Comparison of ENCODE assay signal across 9 cellular contexts in genomic region chr11:103110406-103110805, GRCh38. TPM values are rescaled to one million over a fixed set of nuclear protein-coding genes. Genes with fewer than 3 reads are reported as not detected.
DNase-seq lines count a peak whose midpoint lies in the region; ATAC-seq and TF ChIP-seq lines count a peak whose summit lies in the region.
"Had no signal": no experiment of that assay in that cellular context is flagged by ENCODE, and none has a peak within 500 bp of the region (broad histone marks: within the 10 kb centered on the region; RNA-seq: fewer than 3 reads in every experiment).

No MANE protein-coding gene starts in this region.

- H3K4me1 ChIP-seq in PC-3 (ENCODE audit: insufficient read depth, low read length), result peaks cover 29% of the 10 kb centered on the region
- H3K4me1 ChIP-seq in esophagus squamous epithelium, result peaks cover 0 to 32% (median 0%) of the 10 kb centered on the region in 3 donors
- no peaks in the 10 kb centered on the region for H3K4me1 ChIP-seq in mucosa of descending colon (ENCODE audit: low read depth)

- DNase-seq in EL (peak; percentile 52), PC-3 (peak; percentile 60), esophagus squamous epithelium (lab: John Stamatoyannopoulos, UW) (no peak), progenitor cell of endocrine pancreas (ENCODE audit: low spot score, unreplicated experiment) (no peak), NCI-H526 treated with DMSO at 0.1 percent for 48 hours (lab: John Stamatoyannopoulos, UW) (no peak), GOT3 (lab: John Stamatoyannopoulos, UW) (no peak), mucosa of descending colon (no peak)
- DNase-seq in T-helper 2 cell treated with Interferon-gamma antibody and Interleukin-4, amounts not matched to agents 5 μg/mL and 100 μg/mL, for 36 hours (ENCODE audit: low spot score), result no peak
- DNase-seq: activated CD4-positive, alpha-beta T cell treated with anti-CD3 and anti-CD28 coated beads for 4 hours had no signal

- H3K27me3 Mint-ChIP-seq in progenitor cell of endocrine pancreas, result no peaks in the 10 kb centered on the region
- H3K27me3 Mint-ChIP-seq in T-helper 2 cell treated with Interferon-gamma antibody and Interleukin-4, amounts not matched to agents 5 μg/mL and 100 μg/mL, for 36 hours (ENCODE audit: low read depth), result peaks cover 37% of the 10 kb centered on the region

- CTCF ChIA-PET in PC-3 (lab: Charles Lee), result no interaction called here

- BruUV-seq in PC-3 (replicated peaks; lab: Mats Ljungman, UMichigan), result no TSS peak

- H3K4me3 Mint-ChIP-seq in progenitor cell of endocrine pancreas (ENCODE audit: low read depth), result peak overlapping the region; percentile 95
- H3K4me3 Mint-ChIP-seq in T-helper 2 cell treated with Interferon-gamma antibody and Interleukin-4, amounts not matched to agents 5 μg/mL and 100 μg/mL, for 36 hours, result no peak overlapping the region

- no peaks in the 10 kb centered on the region for H3F3A ChIP-seq in PC-3 (ENCODE audit: low read length, unreplicated experiment)

- peaks cover 2% of the 10 kb centered on the region for H3K9me3 Mint-ChIP-seq in progenitor cell of endocrine pancreas (ENCODE audit: low read depth)
- no peaks in the 10 kb centered on the region for H3K9me3 Mint-ChIP-seq in T-helper 2 cell treated with Interferon-gamma antibody and Interleukin-4, amounts not matched to agents 5 μg/mL and 100 μg/mL, for 36 hours

- peaks cover 34% of the 10 kb centered on the region for H3K79me2 ChIP-seq in PC-3 (ENCODE audit: low read length)

- peak overlapping the region; percentile 94 for H3K4me2 ChIP-seq in PC-3 (ENCODE audit: low read length)

- no peaks in the 10 kb centered on the region for H3K9me2 ChIP-seq in PC-3 (replicated peaks; ENCODE audit: low read length)

- ATAC-seq in PC-3 (no peak), mucosa of descending colon (no peak)

- POLR2A ChIA-PET in PC-3 (lab: Charles Lee; ENCODE audit: unreplicated experiment), result interaction anchor here (1.7 kb wide), 1 partner anchor 18 kb away, joined by 16 read pairs; the partner anchor contains the start of gene DCUN1D5

- TF ChIP-seq CTCF in PC-3 (conservative IDR thresholded peaks at IDR 0.05; ENCODE audit: low read depth, low read length), result peak; percentile 67
- TF ChIP-seq CTCF in esophagus squamous epithelium (IDR thresholded peaks at IDR 0.05), result no peak
- TF ChIP-seq CTCF in progenitor cell of endocrine pancreas (IDR thresholded peaks at IDR 0.05; ENCODE audit: unreplicated experiment), result peak; percentile 11
- TF ChIP-seq CTCF in mucosa of descending colon (IDR thresholded peaks at IDR 0.05), result no peak

- H2AFZ ChIP-seq in PC-3 (ENCODE audit: low read length), result peak overlapping the region; percentile 99

- H3K27ac ChIP-seq in PC-3 (ENCODE audit: low read length), result no peak overlapping the region
- H3K27ac ChIP-seq in esophagus squamous epithelium, result no peak overlapping the region

- no peak overlapping the region for H3K27ac Mint-ChIP-seq in progenitor cell of endocrine pancreas
- no peak overlapping the region for H3K27ac Mint-ChIP-seq in T-helper 2 cell treated with Interferon-gamma antibody and Interleukin-4, amounts not matched to agents 5 μg/mL and 100 μg/mL, for 36 hours

- H3K27me3 ChIP-seq in PC-3 (ENCODE audit: low read length) (no peaks in the 10 kb centered on the region), esophagus squamous epithelium (no peaks in the 10 kb centered on the region)

- no peaks in the 10 kb centered on the region for H4K20me1 ChIP-seq in PC-3 (ENCODE audit: low read length)

- H3K36me3 Mint-ChIP-seq in progenitor cell of endocrine pancreas (ENCODE audit: insufficient read depth), result peaks cover 9% of the 10 kb centered on the region
- H3K36me3 Mint-ChIP-seq in T-helper 2 cell treated with Interferon-gamma antibody and Interleukin-4, amounts not matched to agents 5 μg/mL and 100 μg/mL, for 36 hours (ENCODE audit: low read depth), result no peaks in the 10 kb centered on the region

- peak overlapping the region; percentile 70 for H3K9ac ChIP-seq in PC-3 (ENCODE audit: low read length)

- H3K4me3 ChIP-seq in PC-3 (ENCODE audit: low read length) (peak overlapping the region; percentile 88), esophagus squamous epithelium (peak overlapping the region in 3 of 4 donors; percentile 56 to 79 (median 68)), mucosa of descending colon (no peak overlapping the region)

- intact Hi-C loops in PC-3 (cut with micrococcal nuclease), result no loop called here
- intact Hi-C loops in esophagus squamous epithelium (cut with DNase I), result no loop called here
- intact Hi-C loops in mucosa of descending colon (cut with DNase I, micrococcal nuclease), result no loop called here

- TF ChIP-seq POLR2A in esophagus squamous epithelium (IDR thresholded peaks at IDR 0.05), result no peak

- H3K36me3 ChIP-seq in PC-3 (ENCODE audit: low read depth, low read length) (0 out of 2 replicates have a peak, but pooled peaks cover 4% of the 10 kb centered on the region), esophagus squamous epithelium (peaks cover 0 to 10% (median 0%) of the 10 kb centered on the region in 3 donors), mucosa of descending colon (ENCODE audit: low read depth) (no peaks in the 10 kb centered on the region)

- no peaks in the 10 kb centered on the region for H3K9me3 ChIP-seq in PC-3 (ENCODE audit: low read length)
- no peaks in the 10 kb centered on the region for H3K9me3 ChIP-seq in esophagus squamous epithelium
- H3K9me3 ChIP-seq in mucosa of descending colon, result no peaks in the 10 kb centered on the region

- no peaks in the 10 kb centered on the region for H3K4me1 Mint-ChIP-seq in progenitor cell of endocrine pancreas (ENCODE audit: low read depth)
- peaks cover 11% of the 10 kb centered on the region for H3K4me1 Mint-ChIP-seq in T-helper 2 cell treated with Interferon-gamma antibody and Interleukin-4, amounts not matched to agents 5 μg/mL and 100 μg/mL, for 36 hours (ENCODE audit: low read depth)

RNA-seq across cellular contexts. Expression of gene DYNC2H1, which starts 1.2 kb away (rescaled TPM):
- 20.4 and 28.9 TPM in 2 replicates for total RNA-seq in PC-3 (2014; rRNA removed)
- 10 to 100 TPM in 2 of 4 donors, 1 to 10 TPM in 2; 6.8 to 13.9 (median 9.3) TPM for total RNA-seq in esophagus squamous epithelium
- 18.6 and 19.1 TPM in 2 replicates for total RNA-seq in progenitor cell of endocrine pancreas
- total RNA-seq in mucosa of descending colon, result 10 to 100 TPM in 1 of 3 donors, 1 to 10 TPM in 2; 2.3 to 12.4 (median 5.0) TPM

RNA-seq across cellular contexts. Expression of gene DCUN1D5, which starts 18.4 kb away (rescaled TPM):
- total RNA-seq in PC-3 (2014; rRNA removed), result 206 and 275 TPM in 2 replicates
- total RNA-seq in esophagus squamous epithelium, result 10 to 100 TPM; 50.0 to 88.0 (median 63.9) TPM
- total RNA-seq in progenitor cell of endocrine pancreas, result 31.8 and 35.9 TPM in 2 replicates
- total RNA-seq in mucosa of descending colon, result 10 to 100 TPM in 2 of 3 donors, 1 to 10 TPM in 1; 9.4 to 18.9 (median 14.5) TPM

Comparison
In these comparisons a context has a peak if more than half of its experiments do, and no peak if none do; other contexts are left out.
1. DNase-seq: peak in EL (single experiment) and PC-3 (single experiment); none in esophagus squamous epithelium (single experiment), progenitor cell of endocrine pancreas (single experiment), NCI-H526 treated with DMSO at 0.1 percent for 48 hours (single experiment), T-helper 2 cell treated with Interferon-gamma antibody and Interleukin-4, amounts not matched to agents 5 μg/mL and 100 μg/mL, for 36 hours (single experiment), GOT3 (single experiment) and mucosa of descending colon (0 of 3).
2. CTCF ChIP-seq: peak in PC-3 (single experiment) and progenitor cell of endocrine pancreas (single experiment); none in esophagus squamous epithelium (0 of 6) and mucosa of descending colon (single experiment).